22 cellular contexts compared by ENCODE assay signal in genomic region chr7:4282434-4283223, GRCh38.
DNase-seq lines count a peak whose midpoint lies in the region; ATAC-seq, FAIRE-seq and TF ChIP-seq lines count a peak whose summit lies in the region.
"Had no signal": no experiment of that assay in that cellular context is flagged by ENCODE, and none has a peak within 500 bp of the region (broad histone marks: within the 10 kb centered on the region; RNA-seq: fewer than 3 reads in every experiment).

No MANE protein-coding gene starts in this region.

- no peak overlapping the region for H3K9ac ChIP-seq in kidney (ENCODE audit: low read length in 2 of 2)
- H3K9ac ChIP-seq: SK-N-SH had no signal

- peaks cover 2 to 6% (median 2%) of the 10 kb centered on the region in 5 experiments for H3K9me3 Mint-ChIP-seq in brain
- H3K9me3 Mint-ChIP-seq in naive thymus-derived CD8-positive, alpha-beta T cell, result peaks cover 0 to 2% (median 0%) of the 10 kb centered on the region in 9 donors

- TF ChIP-seq CTCF in brain (conservative IDR thresholded peaks at IDR 0.05), result no peak
- no peak for TF ChIP-seq CTCF in kidney (IDR thresholded peaks at IDR 0.05; ENCODE audit: borderline replicate concordance, extremely low read depth, insufficient read depth)

- H3K36me3 ChIP-seq in kidney (ENCODE audit: control insufficient read depth in 1 of 2, insufficient read depth in 2 of 2, low read length in 2 of 2), result no peaks in the 10 kb centered on the region
- H3K36me3 ChIP-seq: heart right ventricle, vagina had no signal

- intact Hi-C loops in kidney (cut with DNase I), result no loop called here

- ATAC-seq in naive thymus-derived CD8-positive, alpha-beta T cell, result no peak
- ATAC-seq: heart right ventricle; stimulated activated naive CD8-positive, alpha-beta T cell treated with anti-CD3 and anti-CD28 coated beads, Interleukin-15, Interleukin-2, amounts not matched to agents 100 U/mL and 50 U/mL, for 24 hours had no signal

- no peak overlapping the region for H3K4me3 ChIP-seq in kidney (ENCODE audit: low read length in 2 of 2)
- H3K4me3 ChIP-seq: heart right ventricle, vagina had no signal

- H3K27ac Mint-ChIP-seq in brain, result peak overlapping the region in 3 of 5 experiments; percentile 5 to 43 (median 26)
- H3K27ac Mint-ChIP-seq in naive thymus-derived CD8-positive, alpha-beta T cell, result no peak overlapping the region
- H3K27ac Mint-ChIP-seq: activated CD4-positive, alpha-beta memory T cell treated with anti-CD3 and anti-CD28 coated beads, Interleukin-2, amount 10 ng/mL, durations not matched to agents 7 days and 5 days; CD8-positive, alpha-beta memory T cell; naive B cell; progenitor cell of endocrine pancreas had no signal

- H3K4me3 Mint-ChIP-seq in brain, result no peak overlapping the region
- H3K4me3 Mint-ChIP-seq in naive thymus-derived CD8-positive, alpha-beta T cell, result no peak overlapping the region
- H3K4me3 Mint-ChIP-seq: activated CD4-positive, alpha-beta memory T cell treated with anti-CD3 and anti-CD28 coated beads, Interleukin-2, amount 10 ng/mL, durations not matched to agents 7 days and 5 days; CD8-positive, alpha-beta memory T cell had no signal

- H3K9me3 ChIP-seq in kidney (ENCODE audit: control insufficient read depth in 1 of 2, low read length in 2 of 2), result no peaks in the 10 kb centered on the region
- H3K9me3 ChIP-seq: vagina had no signal

- no peak overlapping the region for H3K27ac ChIP-seq in kidney (ENCODE audit: low read depth in 2 of 2, low read length in 2 of 2)
- H3K27ac ChIP-seq: heart right ventricle, vagina had no signal

- DNase-seq in Caki2 (ENCODE audit: low read depth), result peak; percentile 56
- DNase-seq in M059J (ENCODE audit: low read depth), result peak; percentile 88
- DNase-seq in kidney, result peak; percentile 29
- no peak for DNase-seq in pons (ENCODE audit: low spot score)
- DNase-seq in activated CD8-positive, alpha-beta memory T cell treated with anti-CD3 and anti-CD28 coated beads for 24 hours, result no peak
- DNase-seq in activated T-cell treated with anti-CD3 and anti-CD28 coated beads, Interleukin-2, amount 50 U/mL, for 48 hours, result no peak
- DNase-seq in naive thymus-derived CD8-positive, alpha-beta T cell, result no peak
- DNase-seq: activated CD4-positive, alpha-beta memory T cell treated with anti-CD3 and anti-CD28 coated beads, Interleukin-2, amount 10 ng/mL, durations not matched to agents 7 days and 5 days; CD8-positive, alpha-beta memory T cell; erythroblast; GDM1; heart right ventricle; Kasumi-1; naive B cell; NCI-H1694 treated with DMSO at 0.1 percent for 48 hours; NCI-H510A treated with DMSO at 0.1 percent for 48 hours; SK-N-SH; stimulated activated naive CD8-positive, alpha-beta T cell treated with anti-CD3 and anti-CD28 coated beads, Interleukin-15, Interleukin-2, amounts not matched to agents 100 U/mL and 50 U/mL, for 24 hours had no signal

- no peaks in the 10 kb centered on the region for H3K36me3 Mint-ChIP-seq in brain
- H3K36me3 Mint-ChIP-seq in naive thymus-derived CD8-positive, alpha-beta T cell, result no peaks in the 10 kb centered on the region
- H3K36me3 Mint-ChIP-seq: CD8-positive, alpha-beta memory T cell; naive B cell had no signal

- no peaks in the 10 kb centered on the region for H3K4me1 ChIP-seq in kidney (ENCODE audit: control insufficient read depth in 1 of 2, insufficient read depth in 1 of 2, low read depth in 1 of 2, low read length in 2 of 2)
- H3K4me1 ChIP-seq: heart right ventricle, vagina had no signal

- peaks cover 23% of the 10 kb centered on the region for H3K4me1 Mint-ChIP-seq in brain
- H3K4me1 Mint-ChIP-seq in naive thymus-derived CD8-positive, alpha-beta T cell, result no peaks in the 10 kb centered on the region
- H3K4me1 Mint-ChIP-seq: activated CD4-positive, alpha-beta memory T cell treated with anti-CD3 and anti-CD28 coated beads, Interleukin-2, amount 10 ng/mL, durations not matched to agents 7 days and 5 days; CD8-positive, alpha-beta memory T cell; naive B cell had no signal

- POLR2A ChIA-PET in naive thymus-derived CD8-positive, alpha-beta T cell (lab: Charles Lee), result no interaction called here

- FAIRE-seq in kidney (lab: Jason Lieb, UNC), result no peak
- FAIRE-seq: colon had no signal

- peaks cover 4% of the 10 kb centered on the region for H3K27me3 Mint-ChIP-seq in brain
- H3K27me3 Mint-ChIP-seq in naive thymus-derived CD8-positive, alpha-beta T cell, result peaks cover 0 to 9% (median 3%) of the 10 kb centered on the region in 5 donors
- H3K27me3 Mint-ChIP-seq: activated CD4-positive, alpha-beta memory T cell treated with anti-CD3 and anti-CD28 coated beads, Interleukin-2, amount 10 ng/mL, durations not matched to agents 7 days and 5 days; CD8-positive, alpha-beta memory T cell; progenitor cell of endocrine pancreas had no signal

- in situ Hi-C loops in Caki2 (cut with HindIII; ENCODE audit: low pct_unique_long_range_greater_than_20kb, low sequenced_read_pairs), result no loop called here

Comparison
In these comparisons a context has a peak if more than half of its experiments do, and no peak if none do; other contexts are left out.
1. DNase-seq: peak in Caki2 (single experiment), M059J (single experiment) and kidney (single experiment); none in pons (single experiment), activated CD8-positive, alpha-beta memory T cell treated with anti-CD3 and anti-CD28 coated beads for 24 hours (single experiment), activated T-cell treated with anti-CD3 and anti-CD28 coated beads, Interleukin-2, amount 50 U/mL, for 48 hours (0 of 2) and naive thymus-derived CD8-positive, alpha-beta T cell (0 of 10).
2. H3K27ac Mint-ChIP-seq: peak in brain (3 of 5); none in naive thymus-derived CD8-positive, alpha-beta T cell (0 of 10).